ENCODE assay signal across 21 cellular contexts in genomic region chr2:233803994-233804393, GRCh38. TPM values are rescaled to one million over a fixed set of nuclear protein-coding genes. Genes with fewer than 3 reads are reported as not detected.
A peak's percentile ranks its signal among the peaks of the same experiment; 100 is the strongest.
DNase-seq lines count a peak whose midpoint lies in the region; ATAC-seq and TF ChIP-seq lines count a peak whose summit lies in the region.
"Had no signal": no experiment of that assay in that cellular context is flagged by ENCODE, and none has a peak within 500 bp of the region (broad histone marks: within the 10 kb centered on the region; RNA-seq: fewer than 3 reads in every experiment).

No MANE protein-coding gene starts in this region.

- TF ChIP-seq RAD21 in IMR-90 (IDR thresholded peaks at IDR 0.05; ENCODE audit: low read length), result no peak

- in situ Hi-C loops in IMR-90 (cut with MboI; ENCODE audit: low sequenced_read_pairs), result no loop called here

- TF ChIP-seq EP300 in sigmoid colon (IDR thresholded peaks at IDR 0.05), result no peak

- no peak overlapping the region for H3K4me3 ChIP-seq in IMR-90 (ENCODE audit: insufficient read depth, low read depth, low read length)
- no peak overlapping the region for H3K4me3 ChIP-seq in RWPE2 (ENCODE audit: severe bottlenecking)
- no peak overlapping the region for H3K4me3 ChIP-seq in sigmoid colon

- H4K20me1 ChIP-seq in IMR-90 (ENCODE audit: insufficient read depth, low read length), result no peaks in the 10 kb centered on the region

- H2AK5ac ChIP-seq in IMR-90 (ENCODE audit: low read depth, low read length), result no peak overlapping the region

- no peak overlapping the region for H3K56ac ChIP-seq in IMR-90 (ENCODE audit: extremely low read depth, insufficient read depth, low read length)

- no TSS peak for BruUV-seq in IMR-90 (replicated peaks; lab: Mats Ljungman, UMichigan)

- DNase-seq in IMR-90 (no peak), RWPE2 (ENCODE audit: low spot score) (peak; percentile 36), left lobe of liver (ENCODE audit: low spot score) (peak; percentile 36), sigmoid colon (peak; percentile 43), NCI-H2029 treated with DMSO at 0.1 percent for 48 hours (lab: John Stamatoyannopoulos, UW) (no peak), NCI-H1694 treated with DMSO at 0.1 percent for 48 hours (lab: John Stamatoyannopoulos, UW) (no peak), nucleus accumbens (lab: John Stamatoyannopoulos, UW) (no peak)
- no peak for DNase-seq in activated T-cell treated with anti-CD3 and anti-CD28 coated beads, Interleukin-2, amount 50 U/mL, for 4 hours
- DNase-seq: COR-L47, GF-D8, MV-4-11, NCI-H187, NCI-H2227 treated with DMSO at 0.1 percent for 48 hours, NCI-H510A treated with DMSO at 0.1 percent for 48 hours, NCI-H774, SHP77 treated with DMSO at 0.1 percent for 48 hours, SK-N-SH had no signal

- no peak overlapping the region for H3K14ac ChIP-seq in IMR-90 (replicated peaks; ENCODE audit: low read depth, low read length)

- no peaks in the 10 kb centered on the region for H3K4me1 Mint-ChIP-seq in activated T-cell treated with anti-CD3 and anti-CD28 coated beads, Interleukin-2, amount 50 U/mL, for 4 hours (ENCODE audit: low read depth)
- H3K4me1 Mint-ChIP-seq: CD14-positive monocyte had no signal

- H3K9me3 ChIP-seq in IMR-90 (ENCODE audit: control insufficient read depth, insufficient read depth, low read length), result no peaks in the 10 kb centered on the region; the same call in 1 of the 2 replicates
- H3K9me3 ChIP-seq in RWPE2 (ENCODE audit: severe bottlenecking), result no peaks in the 10 kb centered on the region
- H3K9me3 ChIP-seq in sigmoid colon, result no peaks in the 10 kb centered on the region
- H3K9me3 ChIP-seq: SK-N-SH had no signal

- no peak overlapping the region for H3K9ac ChIP-seq in IMR-90 (ENCODE audit: low read depth, low read length)
- H3K9ac ChIP-seq: KMS-11, SK-N-SH had no signal

- no peak overlapping the region for H2BK20ac ChIP-seq in IMR-90 (ENCODE audit: low read depth, low read length)

- no peak overlapping the region for H3K4me2 ChIP-seq in IMR-90 (ENCODE audit: low read depth, low read length)
- H3K4me2 ChIP-seq: KMS-11, SK-N-SH had no signal

- H3K27me3 ChIP-seq in IMR-90 (ENCODE audit: control insufficient read depth, insufficient read depth, low read length) (peaks cover 34% of the 10 kb centered on the region), RWPE2 (ENCODE audit: insufficient read depth, poor library complexity, severe bottlenecking) (no peaks in the 10 kb centered on the region), sigmoid colon (peaks cover 0 to 5% (median 0%) of the 10 kb centered on the region in 3 donors)

- ATAC-seq in IMR-90 (ENCODE audit: low read depth) (no peak), RWPE2 (ENCODE audit: low read depth) (no peak), left lobe of liver (no peak)
- ATAC-seq in activated T-cell treated with anti-CD3 and anti-CD28 coated beads, Interleukin-2, amount 50 U/mL, for 4 hours, result no peak
- ATAC-seq: HCT116 had no signal

- no peak overlapping the region for H4K91ac ChIP-seq in IMR-90 (ENCODE audit: insufficient read depth, low read depth, low read length)

- H2BK15ac ChIP-seq in IMR-90 (ENCODE audit: low read depth, low read length), result no peak overlapping the region

- H3K9me3 Mint-ChIP-seq in activated T-cell treated with anti-CD3 and anti-CD28 coated beads, Interleukin-2, amount 50 U/mL, for 4 hours, result peaks cover 4% of the 10 kb centered on the region

- H3K27ac ChIP-seq in IMR-90 (ENCODE audit: insufficient read depth, low read length) (no peak overlapping the region), RWPE2 (ENCODE audit: poor library complexity, severe bottlenecking) (no peak overlapping the region), sigmoid colon (no peak overlapping the region)
- H3K27ac ChIP-seq: KMS-11 had no signal

- H2BK120ac ChIP-seq in IMR-90 (ENCODE audit: low read depth, low read length), result no peak overlapping the region

- intact Hi-C loops in IMR-90 (cut with micrococcal nuclease) (no loop called here), sigmoid colon (cut with DNase I) (no loop called here)

- dilution Hi-C loops in IMR-90 (cut with HindIII; ENCODE audit: low sequenced_read_pairs, unreplicated experiment), result no loop called here

- no peaks in the 10 kb centered on the region for H3K79me1 ChIP-seq in IMR-90 (ENCODE audit: low read depth in 1 of 2, low read length in 2 of 2)

- no peak overlapping the region for H3K4ac ChIP-seq in IMR-90 (ENCODE audit: low read depth, low read length)

- H4K8ac ChIP-seq in IMR-90 (ENCODE audit: low read depth in 2 of 2, low read length in 2 of 2), result no peak overlapping the region

- no peak overlapping the region for H3K18ac ChIP-seq in IMR-90 (ENCODE audit: low read depth, low read length)

- H3K36me3 Mint-ChIP-seq in activated T-cell treated with anti-CD3 and anti-CD28 coated beads, Interleukin-2, amount 50 U/mL, for 4 hours (ENCODE audit: insufficient read depth), result no peaks in the 10 kb centered on the region
- H3K36me3 Mint-ChIP-seq: CD14-positive monocyte had no signal

- no peaks in the 10 kb centered on the region for H3K9me1 ChIP-seq in IMR-90 (ENCODE audit: insufficient read depth, low read length)

- H3K27me3 Mint-ChIP-seq in activated T-cell treated with anti-CD3 and anti-CD28 coated beads, Interleukin-2, amount 50 U/mL, for 4 hours (ENCODE audit: low read depth), result peaks cover 10% of the 10 kb centered on the region

- H3K36me3 ChIP-seq in IMR-90 (ENCODE audit: control insufficient read depth, insufficient read depth, low read length), result no peaks in the 10 kb centered on the region
- no peaks in the 10 kb centered on the region for H3K36me3 ChIP-seq in RWPE2 (ENCODE audit: low read depth)
- H3K36me3 ChIP-seq in sigmoid colon, result no peaks in the 10 kb centered on the region

- CTCF ChIA-PET in IMR-90 (lab: Yijun Ruan, JAX), result no interaction called here

- no peak overlapping the region for H3K4me3 Mint-ChIP-seq in activated T-cell treated with anti-CD3 and anti-CD28 coated beads, Interleukin-2, amount 50 U/mL, for 4 hours
- H3K4me3 Mint-ChIP-seq: CD14-positive monocyte had no signal

- H3K23ac ChIP-seq in IMR-90 (ENCODE audit: low read depth, low read length), result no peak overlapping the region

- no CpG with 5 or more reads among the region's 8 CpGs for WGBS in IMR-90 (ENCODE audit: extremely low coverage in 2 of 2, insufficient read length in 1 of 2), 2 experiments
- 66 to 75% methylated on average over 8 of the region's 8 CpGs for WGBS in sigmoid colon, 2 donors

- POLR2A ChIA-PET in IMR-90 (lab: Charles Lee; ENCODE audit: unreplicated experiment), result no interaction called here

- no peaks in the 10 kb centered on the region for H3K4me1 ChIP-seq in IMR-90 (ENCODE audit: control insufficient read depth, insufficient read depth, low read length)
- no peaks in the 10 kb centered on the region for H3K4me1 ChIP-seq in RWPE2 (ENCODE audit: insufficient read depth, poor library complexity, severe bottlenecking)
- no peaks in the 10 kb centered on the region for H3K4me1 ChIP-seq in sigmoid colon

- no peak overlapping the region for H2BK5ac ChIP-seq in IMR-90 (ENCODE audit: low read depth, low read length, poor library complexity, severe bottlenecking)

- H2AFZ ChIP-seq in IMR-90 (replicated peaks; ENCODE audit: low read length, poor library complexity), result peak overlapping the region; percentile 32

- TF ChIP-seq POLR2A in IMR-90 (IDR thresholded peaks at IDR 0.05; ENCODE audit: low read depth, low read length), result no peak
- no peak for TF ChIP-seq POLR2A in sigmoid colon (IDR thresholded peaks at IDR 0.05)

- no peak overlapping the region for H4K5ac ChIP-seq in IMR-90 (ENCODE audit: low read depth, low read length)

- TF ChIP-seq CTCF in IMR-90 (conservative IDR thresholded peaks at IDR 0.05; ENCODE audit: low read depth, low read length) (no peak), RWPE2 (IDR thresholded peaks at IDR 0.05; ENCODE audit: poor library complexity, severe bottlenecking) (no peak), sigmoid colon (IDR thresholded peaks at IDR 0.05) (no peak)

- no peak overlapping the region for H2AK9ac ChIP-seq in IMR-90 (replicated peaks; ENCODE audit: low read depth, low read length, poor library complexity)

TF ChIP-seq in IMR-90, 13 proteins besides CTCF, POLR2A, EP300 and RAD21:
- TF ChIP-seq SMC3 (IDR thresholded peaks at IDR 0.05; ENCODE audit: low read depth, low read length) (no peak), RCOR1 (IDR thresholded peaks at IDR 0.05; ENCODE audit: insufficient replicate concordance, low read length) (no peak), USF2 (IDR thresholded peaks at IDR 0.05; ENCODE audit: low read depth, low read length) (no peak), BHLHE40 (IDR thresholded peaks at IDR 0.05; ENCODE audit: low read depth, low read length) (no peak)

RNA-seq across cellular contexts. Expression of gene MROH2A, which starts 25.9 kb away (rescaled TPM):
- not detected in 2 replicates for total RNA-seq in IMR-90 (2012; rRNA removed)
- not detected in 2 replicates for polyA plus RNA-seq in IMR-90 (2012; rRNA removed)
- polyA plus RNA-seq in IMR-90 (2012; cell fraction: cytosol; rRNA removed), result not detected in 2 replicates
- polyA plus RNA-seq in IMR-90 (2012; cell fraction: nucleus; rRNA removed; ENCODE audit: low replicate concordance), result not detected in 2 replicates
- 6.6 TPM for total RNA-seq in left lobe of liver
- total RNA-seq in sigmoid colon, result not detected
- polyA plus RNA-seq in sigmoid colon, result under 1 TPM in 1 of 3 donors, not detected in 2; 0.06 TPM
- total RNA-seq in activated T-cell treated with anti-CD3 and anti-CD28 coated beads, Interleukin-2, amount 50 U/mL, for 4 hours, result not detected
- total RNA-seq: OCI-LY7 had no signal
- polyA plus RNA-seq: CD14-positive monocyte had no signal

RNA-seq across cellular contexts. Expression of gene UGT1A1, which starts 43.9 kb away (rescaled TPM):
- total RNA-seq in IMR-90 (2012; rRNA removed) (not detected in 2 replicates), left lobe of liver (152 TPM), sigmoid colon (not detected)
- polyA plus RNA-seq in IMR-90 (2012; rRNA removed) (not detected in 2 replicates), sigmoid colon (1 to 10 TPM in 2 of 3 donors, under 1 TPM in 1; 0.74 to 2.8 (median 1.8) TPM)
- not detected in 2 replicates for polyA plus RNA-seq in IMR-90 (2012; cell fraction: cytosol; rRNA removed)
- not detected in 2 replicates for polyA plus RNA-seq in IMR-90 (2012; cell fraction: nucleus; rRNA removed; ENCODE audit: low replicate concordance)
- total RNA-seq in activated T-cell treated with anti-CD3 and anti-CD28 coated beads, Interleukin-2, amount 50 U/mL, for 4 hours, result not detected
- total RNA-seq: OCI-LY7 had no signal
- polyA plus RNA-seq: CD14-positive monocyte, SK-N-SH had no signal

RNA-seq across cellular contexts. Expression of gene HJURP, which starts 50.3 kb away (rescaled TPM):
- 22.6 and 24.2 TPM in 2 replicates for total RNA-seq in IMR-90 (2012; rRNA removed)
- polyA plus RNA-seq in IMR-90 (2012; rRNA removed), result 26.5 and 27.1 TPM in 2 replicates
- 10.1 and 24.7 TPM in 2 replicates for polyA plus RNA-seq in IMR-90 (2012; cell fraction: cytosol; rRNA removed)
- 45.6 and 52.0 TPM in 2 replicates for polyA plus RNA-seq in IMR-90 (2012; cell fraction: nucleus; rRNA removed; ENCODE audit: low replicate concordance)
- total RNA-seq in left lobe of liver, result 0.50 TPM
- 1 to 10 TPM in 2 of 4 donors, under 1 TPM in 2; 0.28 to 2.1 (median 1.0) TPM for total RNA-seq in sigmoid colon
- 1 to 10 TPM; 1.2 to 9.0 (median 3.0) TPM for polyA plus RNA-seq in sigmoid colon
- total RNA-seq in activated T-cell treated with anti-CD3 and anti-CD28 coated beads, Interleukin-2, amount 50 U/mL, for 4 hours, result 1 to 10 TPM; 4.3 to 6.2 (median 5.8) TPM
- polyA plus RNA-seq: CD14-positive monocyte had no signal

Comparison
In these comparisons a context has a peak if more than half of its experiments do, and no peak if none do; other contexts are left out.
1. DNase-seq: peak in RWPE2 (single experiment), left lobe of liver (single experiment) and sigmoid colon (single experiment); none in IMR-90 (single experiment), activated T-cell treated with anti-CD3 and anti-CD28 coated beads, Interleukin-2, amount 50 U/mL, for 4 hours (single experiment), NCI-H2029 treated with DMSO at 0.1 percent for 48 hours (single experiment), NCI-H1694 treated with DMSO at 0.1 percent for 48 hours (single experiment) and nucleus accumbens (0 of 56).
2. RNA of gene UGT1A1, which starts 43.9 kb away (total RNA-seq): 152 TPM in left lobe of liver (single experiment); not detected in IMR-90, not detected in sigmoid colon and not detected in activated T-cell treated with anti-CD3 and anti-CD28 coated beads, Interleukin-2, amount 50 U/mL, for 4 hours; every median in the first group is over 100 times any median in the second.